6 cellular contexts compared by ENCODE assay signal in the genomic region with DNA sequence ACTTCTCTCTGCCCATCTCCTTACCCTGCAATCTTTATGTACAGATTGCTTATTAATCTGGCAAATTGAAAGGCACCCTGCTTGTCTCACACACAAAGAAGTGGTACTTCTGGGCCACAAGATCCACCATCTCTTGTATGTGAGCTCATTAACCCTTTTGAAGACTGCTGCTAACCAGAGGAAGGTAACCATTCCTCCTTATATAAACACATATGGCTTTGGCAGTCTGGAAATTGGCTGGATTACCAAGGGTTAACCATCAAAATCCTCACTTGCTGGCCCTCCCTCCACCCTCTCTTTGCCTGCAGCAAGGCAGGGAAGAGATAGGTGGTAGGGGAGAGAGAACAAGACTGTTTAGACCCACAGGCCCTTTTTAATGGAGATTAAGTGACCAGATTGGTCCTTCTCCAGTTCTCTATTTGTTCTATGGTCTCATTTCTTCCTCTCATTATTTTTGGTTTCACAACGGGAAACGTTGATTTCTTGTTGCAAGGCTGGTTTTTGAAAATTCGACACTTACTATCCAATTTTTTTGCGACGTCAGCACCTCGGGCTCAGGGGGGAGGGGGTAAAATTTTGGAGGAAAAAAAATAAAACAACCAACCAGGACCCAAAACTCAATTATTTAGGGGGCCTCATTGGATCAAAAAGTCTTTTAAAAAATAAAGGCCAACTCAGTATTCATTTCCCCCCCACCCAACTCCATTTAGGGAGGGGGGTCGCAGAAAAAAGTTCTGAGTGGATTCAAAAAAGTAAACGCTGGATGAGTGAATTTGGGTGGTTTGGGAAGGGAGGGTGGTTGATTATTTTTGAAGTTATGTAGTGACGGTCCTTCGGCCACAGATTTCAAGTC. TPM values are rescaled to one million over a fixed set of nuclear protein-coding genes. Genes with fewer than 3 reads are reported as not detected.
DNase-seq lines count a peak whose midpoint lies in the region; ATAC-seq and TF ChIP-seq lines count a peak whose summit lies in the region.

No MANE protein-coding gene starts in this region.

- peak; percentile 7 for ATAC-seq in CD4-positive, alpha-beta T cell (ENCODE audit: poor library complexity)
- ATAC-seq in omental fat pad (ENCODE audit: low FRiP score), result no peak
- no peak for ATAC-seq in HG02938 (IDR thresholded peaks at IDR 0.05; ENCODE audit: unreplicated experiment)

- no peak for TF ChIP-seq CTCF in CD4-positive, alpha-beta T cell (IDR thresholded peaks at IDR 0.05)
- TF ChIP-seq CTCF in omental fat pad (IDR thresholded peaks at IDR 0.05), result no peak

- POLR2A ChIA-PET in CD4-positive, alpha-beta T cell (lab: Charles Lee), result interaction anchor here (0.6 to 4.8 kb wide), 48 partner anchors 8 to 1576 kb away, joined by 3 to 135 read pairs (median 7); partner anchors contain the start of genes ABCF1, ATAT1, C6orf136 and DDX39B

- intact Hi-C loops in CD4-positive, alpha-beta T cell (cut with DNase I, micrococcal nuclease), result loop anchor here in 1 of 2 experiments (1.0 to 5.0 kb wide), 4 partner anchors 45 to 127 kb away; partner anchors contain the start of genes ABCF1, DHX16, GNL1 and HLA-E
- intact Hi-C loops in activated naive CD4-positive, alpha-beta T cell treated with anti-CD3 and anti-CD28 coated beads for 36 hours (cut with micrococcal nuclease), result loop anchor here (1.0 to 10.0 kb wide), 7 partner anchors 45 to 926 kb away; partner anchors contain the start of genes ABCF1, DDX39B, FLOT1 and IER3

- no peaks in the 10 kb centered on the region for H3K9me3 ChIP-seq in CD4-positive, alpha-beta T cell (ENCODE audit: control insufficient read depth, low read length)

- peaks cover 40% of the 10 kb centered on the region for H3K4me1 Mint-ChIP-seq in CD4-positive, alpha-beta T cell (ENCODE audit: low read depth)
- peaks cover 45% of the 10 kb centered on the region for H3K4me1 Mint-ChIP-seq in activated naive CD4-positive, alpha-beta T cell treated with anti-CD3 and anti-CD28 coated beads for 36 hours (ENCODE audit: low read depth)

- H3K27me3 ChIP-seq in CD4-positive, alpha-beta T cell (ENCODE audit: control insufficient read depth, insufficient read depth, low read length), result no peaks in the 10 kb centered on the region

- H3K27ac ChIP-seq in CD4-positive, alpha-beta T cell (ENCODE audit: low read depth, low read length), result peak overlapping the region; percentile 92

- DNase-seq in CD4-positive, alpha-beta T cell, result peak; percentile 21 to 53 (median 41)
- peak; percentile 73 for DNase-seq in NCI-H1105 treated with DMSO at 0.1 percent for 48 hours (lab: John Stamatoyannopoulos, UW)
- DNase-seq in activated naive CD4-positive, alpha-beta T cell treated with anti-CD3 and anti-CD28 coated beads for 36 hours, result peak; percentile 27
- peak; percentile 77 for DNase-seq in left kidney (ENCODE audit: low read depth, low spot score)
- DNase-seq in omental fat pad (ENCODE audit: low spot score), result no peak

- peaks cover 60% of the 10 kb centered on the region for H3K36me3 Mint-ChIP-seq in CD4-positive, alpha-beta T cell (ENCODE audit: low read depth)
- H3K36me3 Mint-ChIP-seq in activated naive CD4-positive, alpha-beta T cell treated with anti-CD3 and anti-CD28 coated beads for 36 hours (ENCODE audit: low read depth), result peaks cover 60% of the 10 kb centered on the region

- no peaks in the 10 kb centered on the region for H3K9me3 Mint-ChIP-seq in CD4-positive, alpha-beta T cell
- H3K9me3 Mint-ChIP-seq in activated naive CD4-positive, alpha-beta T cell treated with anti-CD3 and anti-CD28 coated beads for 36 hours, result no peaks in the 10 kb centered on the region

- CTCF ChIA-PET in CD4-positive, alpha-beta T cell (lab: Charles Lee), result interaction anchor here (0.8 to 4.2 kb wide), 9 partner anchors 10 to 163 kb away, joined by 3 to 22 read pairs (median 7); partner anchors contain the start of genes ATAT1 and MDC1
- CTCF ChIA-PET in activated naive CD4-positive, alpha-beta T cell treated with anti-CD3 and anti-CD28 coated beads for 36 hours (lab: Charles Lee), result interaction anchor here (0.6 to 3.6 kb wide), 3 partner anchors 24 to 115 kb away, joined by 3 to 22 read pairs (median 8); partner anchors contain the start of gene DHX16

- H3K27ac Mint-ChIP-seq in CD4-positive, alpha-beta T cell, result peak overlapping the region; percentile 99
- H3K27ac Mint-ChIP-seq in activated naive CD4-positive, alpha-beta T cell treated with anti-CD3 and anti-CD28 coated beads for 36 hours, result peak overlapping the region; percentile 95

- H3K4me3 Mint-ChIP-seq in CD4-positive, alpha-beta T cell, result peak overlapping the region; percentile 100
- H3K4me3 Mint-ChIP-seq in activated naive CD4-positive, alpha-beta T cell treated with anti-CD3 and anti-CD28 coated beads for 36 hours, result peak overlapping the region; percentile 87

- H3K27me3 Mint-ChIP-seq in CD4-positive, alpha-beta T cell, result peaks cover 5% of the 10 kb centered on the region
- no peaks in the 10 kb centered on the region for H3K27me3 Mint-ChIP-seq in activated naive CD4-positive, alpha-beta T cell treated with anti-CD3 and anti-CD28 coated beads for 36 hours (ENCODE audit: low read depth)

RNA-seq across cellular contexts. Expression of gene PPP1R10, which starts 0.9 kb away (rescaled TPM):
- 10 to 100 TPM; 92.2 to 95.3 TPM for total RNA-seq in CD4-positive, alpha-beta T cell
- total RNA-seq in activated naive CD4-positive, alpha-beta T cell treated with anti-CD3 and anti-CD28 coated beads for 36 hours, result 10 to 100 TPM; 47.1 to 49.1 TPM
- total RNA-seq in omental fat pad, result 10 to 100 TPM; 26.3 to 89.4 (median 42.0) TPM

RNA-seq across cellular contexts. Expression of gene MRPS18B, which starts 1.5 kb away (rescaled TPM):
- total RNA-seq in CD4-positive, alpha-beta T cell, result 10 to 100 TPM; 15.3 to 15.5 TPM
- 100 to 1,000 TPM; 118 to 120 TPM for total RNA-seq in activated naive CD4-positive, alpha-beta T cell treated with anti-CD3 and anti-CD28 coated beads for 36 hours
- 10 to 100 TPM; 35.7 to 67.4 (median 43.0) TPM for total RNA-seq in omental fat pad

RNA-seq across cellular contexts. Expression of gene ATAT1, which starts 10.5 kb away (rescaled TPM):
- total RNA-seq in CD4-positive, alpha-beta T cell, result 1 to 10 TPM; 4.1 to 5.2 TPM
- total RNA-seq in activated naive CD4-positive, alpha-beta T cell treated with anti-CD3 and anti-CD28 coated beads for 36 hours, result 1 to 10 TPM; 6.9 to 7.5 TPM
- total RNA-seq in omental fat pad, result 1 to 10 TPM; 3.2 to 7.1 (median 5.8) TPM

RNA-seq across cellular contexts. Expression of gene C6orf136, which starts 30.7 kb away (rescaled TPM):
- 10 to 100 TPM; 20.3 to 21.7 TPM for total RNA-seq in CD4-positive, alpha-beta T cell
- total RNA-seq in activated naive CD4-positive, alpha-beta T cell treated with anti-CD3 and anti-CD28 coated beads for 36 hours, result 10 to 100 TPM; 33.6 TPM
- 10 to 100 TPM in 1 of 4 donors, 1 to 10 TPM in 3; 4.7 to 11.2 (median 7.3) TPM for total RNA-seq in omental fat pad

RNA-seq across cellular contexts. Expression of gene ABCF1, which starts 44.9 kb away (rescaled TPM):
- 10 to 100 TPM; 86.1 to 88.0 TPM for total RNA-seq in CD4-positive, alpha-beta T cell
- total RNA-seq in activated naive CD4-positive, alpha-beta T cell treated with anti-CD3 and anti-CD28 coated beads for 36 hours, result 10 to 100 TPM; 79.5 to 82.7 TPM
- total RNA-seq in omental fat pad, result 10 to 100 TPM; 34.4 to 86.0 (median 51.1) TPM
